Comparison of ENCODE assay signal across 17 cellular contexts in the genomic region with DNA sequence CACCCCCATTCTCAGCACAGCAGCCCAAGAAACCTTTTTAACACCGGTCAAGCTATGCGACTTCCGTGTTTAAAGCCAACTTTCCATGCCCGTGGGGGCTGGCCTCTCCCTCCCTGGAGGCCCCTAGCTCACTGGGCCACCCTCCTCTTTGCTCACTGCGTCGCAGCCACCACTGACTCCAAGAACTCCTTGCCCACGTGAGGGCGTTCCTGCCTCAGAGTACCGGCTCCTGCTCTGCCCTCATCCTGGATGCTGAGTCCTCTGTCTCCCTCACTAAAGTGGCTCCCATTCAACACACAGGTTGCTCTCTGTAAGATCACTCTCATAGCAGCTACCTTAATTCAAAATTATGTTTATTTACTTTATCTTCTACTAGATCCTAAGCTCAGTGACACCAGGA. TPM values are rescaled to one million over a fixed set of nuclear protein-coding genes. Genes with fewer than 3 reads are reported as not detected.
DNase-seq lines count a peak whose midpoint lies in the region; ATAC-seq and TF ChIP-seq lines count a peak whose summit lies in the region.
"Had no signal": no experiment of that assay in that cellular context is flagged by ENCODE, and none has a peak within 500 bp of the region (broad histone marks: within the 10 kb centered on the region; RNA-seq: fewer than 3 reads in every experiment).

No MANE protein-coding gene starts in this region.

- CTCF ChIA-PET in activated CD8-positive, alpha-beta memory T cell treated with anti-CD3 and anti-CD28 coated beads, Interleukin-2, amount 10 ng/mL, durations not matched to agents 7 days and 5 days (lab: Charles Lee) = no interaction called here

- intact Hi-C loops in mucosa of descending colon (cut with DNase I, micrococcal nuclease) = no loop called here

- no peaks in the 10 kb centered on the region for H3K36me3 ChIP-seq in endodermal cell (ENCODE audit: control insufficient read depth, insufficient read depth, low read length)
- no peaks in the 10 kb centered on the region for H3K36me3 ChIP-seq in mucosa of descending colon (ENCODE audit: low read depth)
- H3K36me3 ChIP-seq: gastrocnemius medialis had no signal

- peaks cover 19% of the 10 kb centered on the region for H3K36me3 Mint-ChIP-seq in activated CD8-positive, alpha-beta memory T cell treated with anti-CD3 and anti-CD28 coated beads, Interleukin-2, amount 10 ng/mL, durations not matched to agents 7 days and 5 days
- peaks cover 39% of the 10 kb centered on the region for H3K36me3 Mint-ChIP-seq in endodermal cell (ENCODE audit: low read depth)
- H3K36me3 Mint-ChIP-seq in type B pancreatic cell = peaks cover 4% of the 10 kb centered on the region
- H3K36me3 Mint-ChIP-seq: natural killer cell had no signal

- DNase-seq in activated CD8-positive, alpha-beta memory T cell treated with anti-CD3 and anti-CD28 coated beads, Interleukin-2, amount 10 ng/mL, durations not matched to agents 7 days and 5 days = peak; percentile 31
- DNase-seq in activated CD8-positive, alpha-beta memory T cell treated with anti-CD3 and anti-CD28 coated beads, Interleukin-2, amount 50 U/mL, for 4 hours = no peak
- DNase-seq in endodermal cell (peak; percentile 86), mucosa of descending colon (peak in 2 of 3 donors; percentile 68 to 70), type B pancreatic cell (ENCODE audit: extremely low spot score, unreplicated experiment) (no peak), H4 (ENCODE audit: low spot score) (no peak)
- DNase-seq: activated CD4-positive, alpha-beta T cell treated with anti-CD3 and anti-CD28 coated beads, Interleukin-2, amount 50 U/mL, for 48 hours; activated effector memory CD4-positive, alpha-beta T cell treated with anti-CD3 and anti-CD28 coated beads, Interleukin-2, amount 50 U/mL, for 16 hours; effector CD8-positive, alpha-beta T cell; gastrocnemius medialis; natural killer cell; NCI-H1930; stimulated activated naive CD8-positive, alpha-beta T cell treated with anti-CD3 and anti-CD28 coated beads, Interleukin-15, amount 100 ng/mL, for 72 hours; T1000 had no signal

- no peaks in the 10 kb centered on the region for H3K9me3 ChIP-seq in endodermal cell (ENCODE audit: control insufficient read depth, low read length)
- no peaks in the 10 kb centered on the region for H3K9me3 ChIP-seq in mucosa of descending colon
- H3K9me3 ChIP-seq: gastrocnemius medialis had no signal

- H3K4me1 ChIP-seq in endodermal cell (ENCODE audit: control insufficient read depth, insufficient read depth, low read length) (peaks cover 10% of the 10 kb centered on the region), mucosa of descending colon (ENCODE audit: low read depth) (peaks cover 14% of the 10 kb centered on the region)

- no peaks in the 10 kb centered on the region for H3K4me1 Mint-ChIP-seq in activated CD8-positive, alpha-beta memory T cell treated with anti-CD3 and anti-CD28 coated beads, Interleukin-2, amount 10 ng/mL, durations not matched to agents 7 days and 5 days
- H3K4me1 Mint-ChIP-seq in endodermal cell (peaks cover 29% of the 10 kb centered on the region), type B pancreatic cell (ENCODE audit: unreplicated experiment) (peaks cover 11% of the 10 kb centered on the region)

- H3K9ac ChIP-seq in endodermal cell (ENCODE audit: extremely low read depth, low read length, poor library complexity, severe bottlenecking) = no peak overlapping the region

- no peaks in the 10 kb centered on the region for H3K9me3 Mint-ChIP-seq in activated CD8-positive, alpha-beta memory T cell treated with anti-CD3 and anti-CD28 coated beads, Interleukin-2, amount 10 ng/mL, durations not matched to agents 7 days and 5 days (ENCODE audit: low read depth)
- H3K9me3 Mint-ChIP-seq in endodermal cell (no peaks in the 10 kb centered on the region), type B pancreatic cell (no peaks in the 10 kb centered on the region)
- H3K9me3 Mint-ChIP-seq: natural killer cell; stimulated activated naive CD8-positive, alpha-beta T cell treated with anti-CD3 and anti-CD28 coated beads, Interleukin-15, amount 100 ng/mL, for 72 hours had no signal

- no peaks in the 10 kb centered on the region for H3K27me3 Mint-ChIP-seq in activated CD8-positive, alpha-beta memory T cell treated with anti-CD3 and anti-CD28 coated beads, Interleukin-2, amount 10 ng/mL, durations not matched to agents 7 days and 5 days
- H3K27me3 Mint-ChIP-seq in endodermal cell (ENCODE audit: insufficient read depth) (no peaks in the 10 kb centered on the region), type B pancreatic cell (no peaks in the 10 kb centered on the region)
- H3K27me3 Mint-ChIP-seq: stimulated activated naive CD8-positive, alpha-beta T cell treated with anti-CD3 and anti-CD28 coated beads, Interleukin-15, amount 100 ng/mL, for 72 hours had no signal

- H3K27ac ChIP-seq in endodermal cell (ENCODE audit: low read depth, low read length) = no peak overlapping the region
- H3K27ac ChIP-seq: gastrocnemius medialis had no signal

- no peak overlapping the region for H3K27ac Mint-ChIP-seq in activated CD8-positive, alpha-beta memory T cell treated with anti-CD3 and anti-CD28 coated beads, Interleukin-2, amount 10 ng/mL, durations not matched to agents 7 days and 5 days
- H3K27ac Mint-ChIP-seq in endodermal cell (peak overlapping the region; percentile 91), type B pancreatic cell (peak overlapping the region; percentile 82)

- no peaks in the 10 kb centered on the region for H3K27me3 ChIP-seq in endodermal cell (ENCODE audit: control insufficient read depth, insufficient read depth, low read length, poor library complexity, severe bottlenecking)
- H3K27me3 ChIP-seq: gastrocnemius medialis had no signal

- 41 to 47% methylated on average over 7 to 9 of the region's 9 CpGs for WGBS in endodermal cell (ENCODE audit: insufficient coverage in 1 of 2, insufficient read length in 1 of 2), 2 experiments

- no peak for ATAC-seq in activated CD8-positive, alpha-beta memory T cell treated with anti-CD3 and anti-CD28 coated beads, Interleukin-2, amount 10 ng/mL, durations not matched to agents 7 days and 5 days
- ATAC-seq in mucosa of descending colon (peak; percentile 79), GM18505 (IDR thresholded peaks at IDR 0.05; ENCODE audit: unreplicated experiment) (no peak), GM18861 (IDR thresholded peaks at IDR 0.05; ENCODE audit: unreplicated experiment) (no peak)
- ATAC-seq: gastrocnemius medialis; natural killer cell; Right ventricle myocardium inferior; stimulated activated naive CD8-positive, alpha-beta T cell treated with anti-CD3 and anti-CD28 coated beads, Interleukin-15, amount 100 ng/mL, for 72 hours had no signal

- peak; percentile 65 for TF ChIP-seq CTCF in endodermal cell (conservative IDR thresholded peaks at IDR 0.05)
- TF ChIP-seq CTCF in mucosa of descending colon (IDR thresholded peaks at IDR 0.05) = no peak
- no peak for TF ChIP-seq CTCF in type B pancreatic cell (conservative IDR thresholded peaks at IDR 0.05)

- H3K4me3 ChIP-seq in endodermal cell (ENCODE audit: low read length) = no peak overlapping the region
- no peak overlapping the region for H3K4me3 ChIP-seq in mucosa of descending colon
- H3K4me3 ChIP-seq: gastrocnemius medialis had no signal

- no peak overlapping the region for H3K4me3 Mint-ChIP-seq in activated CD8-positive, alpha-beta memory T cell treated with anti-CD3 and anti-CD28 coated beads, Interleukin-2, amount 10 ng/mL, durations not matched to agents 7 days and 5 days
- peak overlapping the region; percentile 24 for H3K4me3 Mint-ChIP-seq in endodermal cell
- H3K4me3 Mint-ChIP-seq in type B pancreatic cell = peak overlapping the region; percentile 59
- H3K4me3 Mint-ChIP-seq: natural killer cell; stimulated activated naive CD8-positive, alpha-beta T cell treated with anti-CD3 and anti-CD28 coated beads, Interleukin-15, amount 100 ng/mL, for 72 hours had no signal

- TF ChIP-seq POLR2A in GM18505 (IDR thresholded peaks at IDR 0.05; ENCODE audit: borderline replicate concordance, extremely low read depth, insufficient read depth, insufficient read length) = no peak

RNA-seq across cellular contexts. Expression of gene BDH1, which starts 8.2 kb away (rescaled TPM):
- 10 to 100 TPM; 75.8 to 80.9 TPM for total RNA-seq in activated CD8-positive, alpha-beta memory T cell treated with anti-CD3 and anti-CD28 coated beads, Interleukin-2, amount 10 ng/mL, durations not matched to agents 7 days and 5 days
- 10 to 100 TPM; 32.5 to 49.0 TPM for total RNA-seq in endodermal cell
- 11.3 TPM for polyA plus RNA-seq in endodermal cell (2013, experiment 1 of 2)
- 8.7 TPM for polyA plus RNA-seq in endodermal cell (2013, experiment 2 of 2)
- 100 to 1,000 TPM in 2 of 3 donors, 10 to 100 TPM in 1; 79.3 to 246 (median 160) TPM for total RNA-seq in mucosa of descending colon
- 32.0 and 56.1 TPM in 2 replicates for total RNA-seq in type B pancreatic cell (ENCODE audit: low replicate concordance)
- total RNA-seq in H4 (2014; rRNA removed; shearing (Covaris generic)) = 4.9 and 9.4 TPM in 2 replicates

Comparison
In these comparisons a context has a peak if more than half of its experiments do, and no peak if none do; other contexts are left out.
1. DNase-seq: peak in activated CD8-positive, alpha-beta memory T cell treated with anti-CD3 and anti-CD28 coated beads, Interleukin-2, amount 10 ng/mL, durations not matched to agents 7 days and 5 days (single experiment), endodermal cell (single experiment) and mucosa of descending colon (2 of 3); none in activated CD8-positive, alpha-beta memory T cell treated with anti-CD3 and anti-CD28 coated beads, Interleukin-2, amount 50 U/mL, for 4 hours (single experiment), type B pancreatic cell (single experiment) and H4 (single experiment).